8 cellular contexts compared by ENCODE assay signal in genomic region chr5:80083115-80083890, GRCh38. TPM values are rescaled to one million over a fixed set of nuclear protein-coding genes. Genes with fewer than 3 reads are reported as not detected.
DNase-seq lines count a peak whose midpoint lies in the region; ATAC-seq and TF ChIP-seq lines count a peak whose summit lies in the region.

No MANE protein-coding gene starts in this region.

- H3K4me1 Mint-ChIP-seq in T-cell = peaks cover 7 to 12% (median 10%) of the 10 kb centered on the region in 3 donors

- H3K9me3 Mint-ChIP-seq in T-cell = no peaks in the 10 kb centered on the region

- peak overlapping the region; percentile 47 for H3K4me3 ChIP-seq in BE2C (ENCODE audit: low read depth, low read length)
- no peak overlapping the region for H3K4me3 ChIP-seq in kidney epithelial cell (ENCODE audit: low read depth, low read length)

- H3K9me3 ChIP-seq in BE2C = no peaks in the 10 kb centered on the region

- CTCF ChIA-PET in T-cell (lab: Charles Lee) = interaction anchor here (0.6 to 1.8 kb wide), 44 partner anchors 9 to 950 kb away, joined by 3 to 26 read pairs (median 4); no protein-coding TSS in a partner anchor

- H3K27me3 ChIP-seq in BE2C (no peaks in the 10 kb centered on the region), kidney epithelial cell (ENCODE audit: control insufficient read depth, insufficient read depth, low read length) (no peaks in the 10 kb centered on the region)

- peaks cover 6% of the 10 kb centered on the region for H3K4me1 ChIP-seq in BE2C

- peak overlapping the region; percentile 58 to 82 for H3K27ac Mint-ChIP-seq in T-cell

- peak; percentile 23 for DNase-seq in BE2C
- DNase-seq in NCI-H1436 treated with DMSO at 0.1 percent for 48 hours (lab: John Stamatoyannopoulos, UW) = peak; percentile 20
- DNase-seq in T-cell = peak in 9 of 34 experiments; percentile 1 to 44 (median 13)
- peak; percentile 75 for DNase-seq in cerebellar cortex (ENCODE audit: low spot score)
- no peak for DNase-seq in kidney epithelial cell (ENCODE audit: low read depth)
- DNase-seq in stimulated activated CD4-positive, alpha-beta T cell treated with anti-CD3 and anti-CD28 coated beads, Interleukin-4, amount 100 ng/mL, for 24 hours = peak; percentile 18

- no peaks in the 10 kb centered on the region for H3K27me3 Mint-ChIP-seq in T-cell

- peaks cover 27% of the 10 kb centered on the region for H3K36me3 Mint-ChIP-seq in T-cell

- TF ChIP-seq CTCF in BE2C (IDR thresholded peaks at IDR 0.05; ENCODE audit: low read depth, low read length) (peak; percentile 64), kidney epithelial cell (IDR thresholded peaks at IDR 0.05; ENCODE audit: insufficient read depth, low read length, poor library complexity, severe bottlenecking) (peak; percentile 54)

- H3K36me3 ChIP-seq in BE2C (no peaks in the 10 kb centered on the region), kidney epithelial cell (ENCODE audit: control insufficient read depth, insufficient read depth, low read length) (no peaks in the 10 kb centered on the region)

- POLR2A ChIA-PET in T-cell (lab: Charles Lee) = interaction anchor here (0.6 kb wide), 3 partner anchors 13 to 571 kb away, joined by 3 to 4 read pairs (median 3); no protein-coding TSS in a partner anchor

- peak overlapping the region; percentile 62 to 82 (median 64) for H3K4me3 Mint-ChIP-seq in T-cell

- peak; percentile 53 for ATAC-seq in GM19324 (IDR thresholded peaks at IDR 0.05; ENCODE audit: low FRiP score, unreplicated experiment)
- peak; percentile 63 to 81 (median 79) for ATAC-seq in T-cell (replicated peaks in 1 of 4)
- no peak for ATAC-seq in HG02981 (IDR thresholded peaks at IDR 0.05; ENCODE audit: unreplicated experiment)

RNA-seq across cellular contexts. Expression of gene THBS4, which starts 48.2 kb away (rescaled TPM):
- 0.32 TPM for polyA plus RNA-seq in BE2C (2012; ENCODE audit: insufficient read depth, insufficient read length, low read depth)
- total RNA-seq in T-cell (1 to 10 TPM in 1 of 5 donors, under 1 TPM in 4; 0.15 to 1.1 (median 0.53) TPM), kidney epithelial cell (2.6 and 2.9 TPM in 2 replicates)
